13 cellular contexts compared by ENCODE assay signal in genomic region chr6:39280247-39280731, GRCh38. TPM values are rescaled to one million over a fixed set of nuclear protein-coding genes. Genes with fewer than 3 reads are reported as not detected.
DNase-seq lines count a peak whose midpoint lies in the region; ATAC-seq and TF ChIP-seq lines count a peak whose summit lies in the region.
"Had no signal": no experiment of that assay in that cellular context is flagged by ENCODE, and none has a peak within 500 bp of the region (broad histone marks: within the 10 kb centered on the region; RNA-seq: fewer than 3 reads in every experiment).

No MANE protein-coding gene starts in this region.

- no peaks in the 10 kb centered on the region for H3K36me3 ChIP-seq in heart left ventricle
- H3K36me3 ChIP-seq in adrenal gland (replicated peaks in 1 of 2) = no peaks in the 10 kb centered on the region
- H3K36me3 ChIP-seq in esophagus muscularis mucosa = no peaks in the 10 kb centered on the region

- ATAC-seq in heart left ventricle (peak in 3 of 4 donors; percentile 30 to 65 (median 57)), GM21360 (IDR thresholded peaks at IDR 0.05; ENCODE audit: unreplicated experiment) (no peak)

- H3K27me3 ChIP-seq in heart left ventricle (peaks cover 0 to 7% (median 0%) of the 10 kb centered on the region in 9 donors), adrenal gland (no peaks in the 10 kb centered on the region), esophagus muscularis mucosa (peaks cover 0 to 21% (median 0%) of the 10 kb centered on the region in 4 donors)

- no peaks in the 10 kb centered on the region for H3K9me3 ChIP-seq in heart left ventricle
- H3K9me3 ChIP-seq in adrenal gland (replicated peaks in 1 of 3) = no peaks in the 10 kb centered on the region
- no peaks in the 10 kb centered on the region for H3K9me3 ChIP-seq in esophagus muscularis mucosa

- no peak for TF ChIP-seq POLR2A in heart left ventricle (IDR thresholded peaks at IDR 0.05)
- no peak for TF ChIP-seq POLR2A in adrenal gland (IDR thresholded peaks at IDR 0.05)
- no peak for TF ChIP-seq POLR2A in esophagus muscularis mucosa (IDR thresholded peaks at IDR 0.05; ENCODE audit: low read depth)

- TF ChIP-seq EP300 in esophagus muscularis mucosa (IDR thresholded peaks at IDR 0.05) = no peak

- H3K27ac ChIP-seq in heart left ventricle (no peak overlapping the region), adrenal gland (peak overlapping the region in 2 of 5 donors; percentile 54 to 84), esophagus muscularis mucosa (replicated peaks in 1 of 4) (no peak overlapping the region)

- intact Hi-C loops in heart left ventricle (cut with DNase I) (no loop called here), cardiac septum (cut with DNase I) (no loop called here), adrenal gland (cut with DNase I) (no loop called here), esophagus muscularis mucosa (cut with DNase I) (no loop called here)

- no peaks in the 10 kb centered on the region for H3K4me1 ChIP-seq in heart left ventricle
- H3K4me1 ChIP-seq in adrenal gland (replicated peaks in 1 of 2) = peaks cover 2 to 4% of the 10 kb centered on the region in 2 donors
- H3K4me1 ChIP-seq in esophagus muscularis mucosa = peaks cover 0 to 3% (median 0%) of the 10 kb centered on the region in 4 donors

- 42 to 54% (median 49%) methylated on average over 6 to 8 of the region's 8 CpGs for WGBS in heart left ventricle, 4 donors
- 34 to 46% (median 41%) methylated on average over 7 to 8 of the region's 8 CpGs for WGBS in adrenal gland, 4 donors
- WGBS in esophagus muscularis mucosa = 49% methylated on average over 8 of the region's 8 CpGs

- DNase-seq in heart left ventricle (peak in 1 of 5 donors; percentile 40), cardiac septum (ENCODE audit: low spot score) (no peak), adrenal gland (peak; percentile 46 to 83 (median 70)), kidney glomerular epithelial cell (lab: John Stamatoyannopoulos, UW) (peak; percentile 49), SIG-M5 (lab: John Stamatoyannopoulos, UW) (no peak), esophagus muscularis mucosa (ENCODE audit: extremely low spot score) (no peak)
- DNase-seq in activated CD4-positive, alpha-beta T cell treated with anti-CD3 and anti-CD28 coated beads for 48 hours = no peak
- DNase-seq: activated T-cell treated with anti-CD3 and anti-CD28 coated beads, Interleukin-2, amount 50 U/mL, for 1 hour; NCI-H526 treated with DMSO at 0.1 percent for 48 hours; trophoblast cell had no signal

- TF ChIP-seq CTCF in heart left ventricle (IDR thresholded peaks at IDR 0.05) (no peak), adrenal gland (IDR thresholded peaks at IDR 0.05) (no peak), esophagus muscularis mucosa (IDR thresholded peaks at IDR 0.05) (no peak)

- H3K4me3 ChIP-seq in heart left ventricle = no peak overlapping the region
- H3K4me3 ChIP-seq in adrenal gland = no peak overlapping the region
- no peak overlapping the region for H3K4me3 ChIP-seq in esophagus muscularis mucosa

RNA-seq across cellular contexts. Expression of gene KCNK17, which starts 33.9 kb away (rescaled TPM):
- under 1 TPM in 4 of 9 donors, not detected in 5; 0.19 to 0.36 (median 0.22) TPM for total RNA-seq in heart left ventricle
- polyA plus RNA-seq in heart left ventricle = under 1 TPM; 0.06 to 0.34 TPM
- 0.38 TPM for total RNA-seq in cardiac septum
- total RNA-seq in adrenal gland = under 1 TPM in 1 of 8 donors, not detected in 7; 0.36 TPM
- under 1 TPM; 0.10 to 0.16 (median 0.11) TPM for polyA plus RNA-seq in adrenal gland
- total RNA-seq in esophagus muscularis mucosa = under 1 TPM in 1 of 4 donors, not detected in 3; 0.17 TPM

RNA-seq across cellular contexts. Expression of gene KCNK16, which starts 42.2 kb away (rescaled TPM):
- total RNA-seq in heart left ventricle (not detected), cardiac septum (not detected), adrenal gland (not detected), esophagus muscularis mucosa (not detected)
- polyA plus RNA-seq in heart left ventricle (not detected), adrenal gland (not detected)
- total RNA-seq: cerebellum, neural crest cell had no signal

RNA-seq across cellular contexts. Expression of gene KCNK5, which starts 51.0 kb away (rescaled TPM):
- total RNA-seq in heart left ventricle (1 to 10 TPM in 1 of 9 donors, under 1 TPM in 8; 0.08 to 2.1 (median 0.40) TPM), cardiac septum (0.19 TPM), adrenal gland (10 to 100 TPM in 1 of 8 donors, 1 to 10 TPM in 3, under 1 TPM in 4; 0.48 to 57.1 (median 1.0) TPM), esophagus muscularis mucosa (1 to 10 TPM; 6.2 to 9.2 (median 7.4) TPM)
- polyA plus RNA-seq in heart left ventricle (under 1 TPM; 0.25 to 0.27 TPM), adrenal gland (1 to 10 TPM in 1 of 3 donors, under 1 TPM in 2; 0.26 to 1.2 (median 0.64) TPM)

Comparison
In these comparisons a context has a peak if more than half of its experiments do, and no peak if none do; other contexts are left out.
1. DNase-seq: peak in adrenal gland (7 of 7) and kidney glomerular epithelial cell (single experiment); none in cardiac septum (single experiment), activated CD4-positive, alpha-beta T cell treated with anti-CD3 and anti-CD28 coated beads for 48 hours (single experiment), SIG-M5 (single experiment) and esophagus muscularis mucosa (single experiment).